18 cellular contexts compared by ENCODE assay signal in genomic region chr5:157468293-157468965, GRCh38. TPM values are rescaled to one million over a fixed set of nuclear protein-coding genes. Genes with fewer than 3 reads are reported as not detected.
A peak's percentile ranks its signal among the peaks of the same experiment; 100 is the strongest.
DNase-seq lines count a peak whose midpoint lies in the region; ATAC-seq and TF ChIP-seq lines count a peak whose summit lies in the region.
"Had no signal": no experiment of that assay in that cellular context is flagged by ENCODE, and none has a peak within 500 bp of the region (broad histone marks: within the 10 kb centered on the region; RNA-seq: fewer than 3 reads in every experiment).

No MANE protein-coding gene starts in this region.

- H3K9me3 ChIP-seq in trophoblast cell (ENCODE audit: insufficient read depth, low read depth, low read length) (peaks cover 4% of the 10 kb centered on the region), GM23248 (ENCODE audit: low read depth) (no peaks in the 10 kb centered on the region)
- H3K9me3 ChIP-seq: A549, BE2C, HAP-1 had no signal

- H3K23ac ChIP-seq in trophoblast cell (ENCODE audit: low read length): no peak overlapping the region

- peak; percentile 66 for DNase-seq in DMS79 (lab: John Stamatoyannopoulos, UW)
- DNase-seq in DMS79 treated with DMSO at 0.1 percent for 48 hours (lab: John Stamatoyannopoulos, UW): peak; percentile 85
- peak; percentile 4 for DNase-seq in NCI-H345 treated with DMSO at 0.1 percent for 48 hours (lab: John Stamatoyannopoulos, UW; ENCODE audit: unreplicated experiment)
- no peak for DNase-seq in trophoblast cell
- no peak for DNase-seq in omental fat pad (ENCODE audit: low spot score)
- DNase-seq in NCI-H524 treated with DMSO at 0.1 percent for 48 hours (lab: John Stamatoyannopoulos, UW): no peak
- no peak for DNase-seq in GM23248
- no peak for DNase-seq in RWPE1 (ENCODE audit: low spot score)
- DNase-seq: BE2C; CD8-positive, alpha-beta T cell; COR-L47; DMS153; GOT3; KG1 had no signal

- no peak overlapping the region for H3K4ac ChIP-seq in trophoblast cell (ENCODE audit: low read depth, low read length)

- no peak overlapping the region for H2AK5ac ChIP-seq in trophoblast cell (ENCODE audit: low read length)

- POLR2A ChIA-PET in RWPE1 (lab: Yijun Ruan, JAX; ENCODE audit: low non-redundant PET): no interaction called here

- H3K9ac ChIP-seq in trophoblast cell (ENCODE audit: low read length) (no peak overlapping the region), GM23248 (no peak overlapping the region)

- no peak overlapping the region for H2BK5ac ChIP-seq in trophoblast cell (ENCODE audit: low read depth, low read length, poor library complexity)

- H4K12ac ChIP-seq in trophoblast cell (ENCODE audit: low read depth, low read length): no peak overlapping the region

- H3K27ac ChIP-seq in trophoblast cell (ENCODE audit: low read depth, low read length): no peak overlapping the region
- H3K27ac ChIP-seq in GM23248: no peak overlapping the region
- H3K27ac ChIP-seq in RWPE1: no peak overlapping the region
- H3K27ac ChIP-seq: HL-60 had no signal

- CTCF ChIA-PET in RWPE1 (lab: Yijun Ruan, JAX): interaction anchor here (0.8 to 1.1 kb wide), 2 partner anchors 8 to 1019 kb away, joined by 3 read pairs; partner anchors contain the start of gene NIPAL4

- peak overlapping the region; percentile 6 for H2BK120ac ChIP-seq in trophoblast cell (ENCODE audit: insufficient read depth, low read length, poor library complexity)

- H3K18ac ChIP-seq in trophoblast cell (ENCODE audit: low read length): no peak overlapping the region

- in situ Hi-C loops in GM23248 (cut with MboI): no loop called here

- peaks cover 12% of the 10 kb centered on the region for H3K79me1 ChIP-seq in trophoblast cell (ENCODE audit: low read length)

- H3K36me3 ChIP-seq in trophoblast cell (ENCODE audit: control insufficient read depth in 1 of 2, insufficient read depth in 2 of 2, low read length in 2 of 2) (peaks cover 10 to 23% of the 10 kb centered on the region in 2 experiments), GM23248 (ENCODE audit: low read depth) (no peaks in the 10 kb centered on the region)
- H3K36me3 ChIP-seq: BE2C, HAP-1 had no signal

- TF ChIP-seq CTCF in omental fat pad (IDR thresholded peaks at IDR 0.05): no peak
- no peak for TF ChIP-seq CTCF in RWPE1 (conservative IDR thresholded peaks at IDR 0.05; ENCODE audit: low read depth)

- H3K27me3 ChIP-seq in trophoblast cell (ENCODE audit: insufficient read depth, low read length): no peaks in the 10 kb centered on the region
- no peaks in the 10 kb centered on the region for H3K27me3 ChIP-seq in GM23248 (replicated peaks; ENCODE audit: insufficient read depth)
- H3K27me3 ChIP-seq: BE2C had no signal

- H4K20me1 ChIP-seq in GM23248 (ENCODE audit: insufficient read depth): no peaks in the 10 kb centered on the region

- no peak overlapping the region for H4K91ac ChIP-seq in trophoblast cell (ENCODE audit: low read depth, low read length)

- no peak overlapping the region for H2BK12ac ChIP-seq in trophoblast cell (ENCODE audit: low read length)

- H3F3A ChIP-seq in GM23248 (ENCODE audit: insufficient read depth): peaks cover 16% of the 10 kb centered on the region

- H3K9me2 ChIP-seq in GM23248 (ENCODE audit: insufficient read depth): no peaks in the 10 kb centered on the region

- H3K14ac ChIP-seq in trophoblast cell (ENCODE audit: low read length): no peak overlapping the region

- H3K4me3 ChIP-seq in trophoblast cell (ENCODE audit: low read depth, low read length): no peak overlapping the region
- no peak overlapping the region for H3K4me3 ChIP-seq in GM23248
- H3K4me3 ChIP-seq: A549, GM12878, HAP-1 had no signal

- no CpG with 5 or more reads among the region's 13 CpGs for WGBS in trophoblast cell (ENCODE audit: extremely low coverage, insufficient coverage, insufficient read length)
- WGBS in GM23248 (ENCODE audit: low coverage in 1 of 2, low lambda C conversion rate in 2 of 2, missing lambda C conversion rate in 2 of 2), 2 experiments: 93 to 95% methylated on average over 13 of the region's 13 CpGs

- H2AFZ ChIP-seq in trophoblast cell (ENCODE audit: insufficient read depth, low read length, poor library complexity) (no peak overlapping the region), GM23248 (no peak overlapping the region)

- no peak overlapping the region for H3K4me2 ChIP-seq in trophoblast cell (ENCODE audit: low read length)
- no peak overlapping the region for H3K4me2 ChIP-seq in GM23248 (ENCODE audit: unreplicated experiment)

- no peak for ATAC-seq in omental fat pad (ENCODE audit: low FRiP score)
- ATAC-seq: A549; CD8-positive, alpha-beta T cell; GM12878 had no signal

- H4K8ac ChIP-seq in trophoblast cell (ENCODE audit: low read depth, low read length): no peak overlapping the region

- no peaks in the 10 kb centered on the region for H3K79me2 ChIP-seq in trophoblast cell (ENCODE audit: control insufficient read depth, insufficient read depth, low read length, poor library complexity)
- H3K79me2 ChIP-seq in GM23248 (ENCODE audit: insufficient read depth): no peaks in the 10 kb centered on the region

- H3K4me1 ChIP-seq in trophoblast cell (ENCODE audit: control insufficient read depth in 1 of 2, insufficient read depth in 2 of 2, low read length in 2 of 2): peaks cover 7 to 21% of the 10 kb centered on the region in 2 experiments
- peaks cover 22% of the 10 kb centered on the region for H3K4me1 ChIP-seq in GM23248 (ENCODE audit: insufficient read depth)
- H3K4me1 ChIP-seq: BE2C had no signal

RNA-seq across cellular contexts. Expression of gene NIPAL4, which starts 8.4 kb away (rescaled TPM):
- polyA plus RNA-seq in trophoblast cell (2013): 5.7 and 5.9 TPM in 2 replicates
- 1 to 10 TPM in 1 of 4 donors, under 1 TPM in 2, not detected in 1; 0.63 to 1.2 (median 0.84) TPM for total RNA-seq in omental fat pad
- total RNA-seq in GM23248 (2014; rRNA removed; shearing (Covaris generic)): not detected in 2 replicates
- not detected in 2 replicates for polyA plus RNA-seq in GM23248 (2016; fragmentation: Nextera tagmentation; extraction: Ambion mirVana)

Comparison
In these comparisons a context has a peak if more than half of its experiments do, and no peak if none do; other contexts are left out.
1. DNase-seq: peak in DMS79 (single experiment), DMS79 treated with DMSO at 0.1 percent for 48 hours (single experiment) and NCI-H345 treated with DMSO at 0.1 percent for 48 hours (single experiment); none in trophoblast cell (0 of 2), omental fat pad (single experiment), NCI-H524 treated with DMSO at 0.1 percent for 48 hours (single experiment), GM23248 (single experiment) and RWPE1 (single experiment).